In the genomic region with DNA sequence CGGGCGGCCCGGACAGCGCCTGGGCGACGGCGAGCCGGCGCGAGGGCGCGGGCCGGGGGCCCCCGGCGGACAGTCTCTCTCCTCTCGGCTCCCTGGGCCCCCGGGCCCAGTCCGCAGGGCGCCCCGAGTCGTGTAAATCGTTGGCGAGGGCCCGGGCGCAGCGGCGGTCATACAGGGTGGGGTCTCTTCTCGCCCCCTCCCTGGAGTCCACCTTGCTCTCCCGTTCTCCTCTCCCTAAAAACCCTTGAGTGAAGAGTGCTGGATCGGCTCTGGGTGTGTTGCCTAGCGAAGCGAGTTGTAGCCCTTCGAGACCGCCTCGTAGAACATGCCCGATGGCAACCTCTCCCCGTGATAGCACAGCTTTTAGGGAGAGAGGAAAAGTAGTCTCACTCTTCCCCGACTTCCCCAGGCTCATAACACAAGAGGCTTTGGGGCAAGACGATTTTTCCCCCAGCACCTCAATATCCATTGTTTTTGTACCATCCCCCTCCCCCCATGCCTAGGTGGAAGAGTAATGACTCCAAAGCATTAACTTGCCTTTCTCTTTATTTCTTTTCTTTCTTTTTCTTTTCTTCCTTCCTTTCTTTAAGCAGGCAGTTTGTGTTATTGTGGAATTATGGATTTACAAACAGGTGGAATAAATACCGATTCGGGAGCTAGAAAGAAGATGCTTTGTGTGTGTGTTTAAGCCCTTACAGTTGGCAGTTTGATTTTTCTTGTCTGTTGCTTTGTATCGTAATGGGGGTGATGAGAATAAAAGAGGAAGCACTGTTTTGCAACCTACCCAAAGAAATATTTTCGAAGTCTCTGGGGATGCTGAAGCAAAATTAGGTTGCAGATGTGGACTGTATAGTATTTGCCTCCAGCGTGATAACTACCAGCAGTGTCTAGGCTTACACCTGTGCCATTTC, we compare ENCODE assay signal across 8 cellular contexts. TPM values are rescaled to one million over a fixed set of nuclear protein-coding genes. Genes with fewer than 3 reads are reported as not detected.
DNase-seq lines count a peak whose midpoint lies in the region; ATAC-seq, FAIRE-seq and TF ChIP-seq lines count a peak whose summit lies in the region.

No MANE protein-coding gene starts in this region.

- no peaks in the 10 kb centered on the region for H3K27me3 ChIP-seq in endothelial cell of umbilical vein (ENCODE audit: control insufficient read depth in 2 of 2, insufficient read depth in 2 of 2, low read length in 2 of 2)
- H3K27me3 ChIP-seq in mononuclear cell (ENCODE audit: insufficient read depth, low read length), result no peaks in the 10 kb centered on the region
- H3K27me3 ChIP-seq in tibial artery, result no peaks in the 10 kb centered on the region

- peaks cover 36% of the 10 kb centered on the region for H3K79me2 ChIP-seq in endothelial cell of umbilical vein (ENCODE audit: control insufficient read depth, insufficient read depth, low read length)

- peaks cover 20% of the 10 kb centered on the region for H3K4me1 ChIP-seq in endothelial cell of umbilical vein (ENCODE audit: control insufficient read depth, extremely low read depth, insufficient read depth, low read length)
- H3K4me1 ChIP-seq in mononuclear cell (ENCODE audit: insufficient read depth, low read length), result peaks cover 16% of the 10 kb centered on the region
- peaks cover 0 to 53% (median 16%) of the 10 kb centered on the region in 4 donors for H3K4me1 ChIP-seq in tibial artery

- ATAC-seq in HG02642 (IDR thresholded peaks at IDR 0.05; ENCODE audit: poor library complexity, unreplicated experiment), result peak; percentile 23

- peak overlapping the region; percentile 95 for H3K9ac ChIP-seq in endothelial cell of umbilical vein (replicated peaks; ENCODE audit: extremely low read depth, insufficient read depth, low read length)

- H3K4me3 ChIP-seq in GM12875 (ENCODE audit: low read depth, low read length), result peak overlapping the region; percentile 89
- H3K4me3 ChIP-seq in WI38 (ENCODE audit: low read depth, low read length), result peak overlapping the region; percentile 95
- H3K4me3 ChIP-seq in endothelial cell of umbilical vein (replicated peaks in 1 of 3; ENCODE audit: insufficient read depth in 1 of 3, low read depth in 1 of 3, low read length in 3 of 3), result peak overlapping the region; percentile 64 to 94 (median 93)
- H3K4me3 ChIP-seq in mononuclear cell (ENCODE audit: low read length), result peak overlapping the region; percentile 80
- peak overlapping the region; percentile 88 to 90 for H3K4me3 ChIP-seq in tibial artery

- H3K9me3 ChIP-seq in endothelial cell of umbilical vein (replicated peaks; ENCODE audit: control insufficient read depth, insufficient read depth, low read length), result no peaks in the 10 kb centered on the region
- no peaks in the 10 kb centered on the region for H3K9me3 ChIP-seq in mononuclear cell (ENCODE audit: low read depth, low read length)
- no peaks in the 10 kb centered on the region for H3K9me3 ChIP-seq in tibial artery

- H3K4me2 ChIP-seq in endothelial cell of umbilical vein (ENCODE audit: insufficient read depth, low read length), result peak overlapping the region; percentile 80

- no peak for TF ChIP-seq CTCF in GM12875 (IDR thresholded peaks at IDR 0.05; ENCODE audit: borderline replicate concordance, insufficient read depth, low read depth, low read length)
- no peak for TF ChIP-seq CTCF in WI38 (IDR thresholded peaks at IDR 0.05; ENCODE audit: low read depth, low read length)
- no peak for TF ChIP-seq CTCF in endothelial cell of umbilical vein (IDR thresholded peaks at IDR 0.05; ENCODE audit: extremely low read depth in 1 of 2, insufficient read depth in 1 of 2, low read depth in 1 of 2, low read length in 2 of 2)
- TF ChIP-seq CTCF in tibial artery (IDR thresholded peaks at IDR 0.05), result no peak

- dilution Hi-C loops in endothelial cell of umbilical vein (cut with MboI; ENCODE audit: extremely low pct_ligation_motif_present, low sequenced_read_pairs), result no loop called here

- peak overlapping the region; percentile 51 for H2AFZ ChIP-seq in endothelial cell of umbilical vein (ENCODE audit: low read depth, low read length)

- POLR2A ChIA-PET in endothelial cell of umbilical vein (lab: Charles Lee), result no interaction called here

- TSS peak; percentile 42 for BruUV-seq in endothelial cell of umbilical vein (replicated peaks; lab: Mats Ljungman, UMichigan)

- CTCF ChIA-PET in endothelial cell of umbilical vein (lab: Charles Lee), result interaction anchor here (1.0 kb wide), 1 partner anchor 9 kb away, joined by 3 read pairs; no protein-coding TSS in a partner anchor

- intact Hi-C loops in endothelial cell of umbilical vein (cut with micrococcal nuclease), result loop anchor here (1.0 to 5.0 kb wide), 8 partner anchors 49 to 1469 kb away; a partner anchor contains a TSS
- intact Hi-C loops in tibial artery (cut with DNase I; ENCODE audit: low total_unique reads), result loop anchor here (5.0 kb wide), 1 partner anchor 48 kb away; a partner anchor contains a TSS

- H3K9me1 ChIP-seq in endothelial cell of umbilical vein (replicated peaks; ENCODE audit: control insufficient read depth, extremely low read depth, insufficient read depth, low read length), result no peaks in the 10 kb centered on the region

- peak; percentile 62 for FAIRE-seq in endothelial cell of umbilical vein (lab: Jason Lieb, UNC)

- TF ChIP-seq POLR2A in endothelial cell of umbilical vein (IDR thresholded peaks at IDR 0.05; ENCODE audit: low read depth, low read length), result no peak

- peaks cover 6% of the 10 kb centered on the region for H4K20me1 ChIP-seq in endothelial cell of umbilical vein (replicated peaks; ENCODE audit: control insufficient read depth, extremely low read depth, insufficient read depth, low read length)

- H3K36me3 ChIP-seq in endothelial cell of umbilical vein (ENCODE audit: control insufficient read depth in 2 of 2, extremely low read depth in 1 of 2, insufficient read depth in 2 of 2, low read length in 2 of 2), result no peaks in the 10 kb centered on the region
- H3K36me3 ChIP-seq in tibial artery, result no peaks in the 10 kb centered on the region

- H3K27ac ChIP-seq in endothelial cell of umbilical vein (ENCODE audit: insufficient read depth, low read depth, low read length) (peak overlapping the region; percentile 78), tibial artery (peak overlapping the region; percentile 94 to 98)

- DNase-seq in A172 (ENCODE audit: low spot score) (peak; percentile 41), NCI-H1105 (lab: John Stamatoyannopoulos, UW) (peak; percentile 3), endothelial cell of umbilical vein (ENCODE audit: low read depth, low spot score) (peak; percentile 57), tibial artery (peak; percentile 28 to 75)

TF ChIP-seq in endothelial cell of umbilical vein, 7 proteins besides CTCF, POLR2A, EP300 and RAD21:
- TF ChIP-seq JUN (IDR thresholded peaks at IDR 0.05; ENCODE audit: borderline replicate concordance, insufficient read depth, insufficient read length, low read depth) (no peak), FOS (IDR thresholded peaks at IDR 0.05; ENCODE audit: borderline replicate concordance, insufficient read depth, low read length) (no peak), GATA2 (IDR thresholded peaks at IDR 0.05; ENCODE audit: insufficient read depth, insufficient read length, low read depth, low read length) (no peak), EZH2 (IDR thresholded peaks at IDR 0.05; ENCODE audit: borderline replicate concordance, low read depth, low read length, severe bottlenecking) (no peak)

RNA-seq across cellular contexts. Expression of a gene that starts 0.8 kb away (rescaled TPM):
- total RNA-seq in A172 (2014; rRNA removed; shearing (Covaris generic)), result 41.9 and 43.7 TPM in 2 replicates
- 37.1 and 39.1 TPM in 2 replicates for total RNA-seq in endothelial cell of umbilical vein
- polyA plus RNA-seq in endothelial cell of umbilical vein, result 9.2 and 13.0 TPM in 2 replicates
- polyA plus RNA-seq in endothelial cell of umbilical vein (2011; cell fraction: cytosol; rRNA removed), result 13.3 and 14.6 TPM in 2 replicates
- 15.6 and 16.1 TPM in 2 replicates for polyA plus RNA-seq in endothelial cell of umbilical vein (2011; cell fraction: nucleus; rRNA removed)
- 25.1 and 30.8 TPM in 2 replicates for polyA plus RNA-seq in endothelial cell of umbilical vein (2012)
- polyA minus RNA-seq in endothelial cell of umbilical vein, result 23.6 and 25.7 TPM in 2 replicates
- polyA minus RNA-seq in endothelial cell of umbilical vein (2011; cell fraction: cytosol; rRNA and poly(A)+ RNA removed), result 19.7 TPM
- polyA minus RNA-seq in endothelial cell of umbilical vein (2011; cell fraction: nucleus; rRNA and poly(A)+ RNA removed), result 51.7 and 64.2 TPM in 2 replicates
- total RNA-seq in mononuclear cell, result 98.6 TPM

RNA-seq across cellular contexts. Expression of a gene that starts 1.2 kb away (rescaled TPM):
- total RNA-seq in A172 (2014; rRNA removed; shearing (Covaris generic)), result 47.6 and 76.2 TPM in 2 replicates
- 32.8 and 34.9 TPM in 2 replicates for total RNA-seq in endothelial cell of umbilical vein
- polyA plus RNA-seq in endothelial cell of umbilical vein, result 9.9 and 10.0 TPM in 2 replicates
- 18.5 and 19.2 TPM in 2 replicates for polyA plus RNA-seq in endothelial cell of umbilical vein (2011; cell fraction: cytosol; rRNA removed)
- 21.9 TPM in 2 replicates for polyA plus RNA-seq in endothelial cell of umbilical vein (2011; cell fraction: nucleus; rRNA removed)
- polyA plus RNA-seq in endothelial cell of umbilical vein (2012), result 34.6 and 39.2 TPM in 2 replicates
- polyA minus RNA-seq in endothelial cell of umbilical vein, result 4.7 and 12.0 TPM in 2 replicates
- 6.3 TPM for polyA minus RNA-seq in endothelial cell of umbilical vein (2011; cell fraction: cytosol; rRNA and poly(A)+ RNA removed)
- polyA minus RNA-seq in endothelial cell of umbilical vein (2011; cell fraction: nucleus; rRNA and poly(A)+ RNA removed), result 27.5 and 36.5 TPM in 2 replicates
- 33.0 TPM for total RNA-seq in mononuclear cell

RNA-seq across cellular contexts. Expression of a gene that starts 48.5 kb away (rescaled TPM):
- total RNA-seq in A172 (2014; rRNA removed; shearing (Covaris generic)), result 23.2 and 23.3 TPM in 2 replicates
- total RNA-seq in endothelial cell of umbilical vein (46.1 and 47.9 TPM in 2 replicates), mononuclear cell (330 TPM)
- 8.0 and 14.4 TPM in 2 replicates for polyA plus RNA-seq in endothelial cell of umbilical vein
- polyA plus RNA-seq in endothelial cell of umbilical vein (2011; cell fraction: cytosol; rRNA removed), result 22.5 and 25.6 TPM in 2 replicates
- polyA plus RNA-seq in endothelial cell of umbilical vein (2011; cell fraction: nucleus; rRNA removed), result 24.6 and 37.0 TPM in 2 replicates
- 90.2 and 102 TPM in 2 replicates for polyA plus RNA-seq in endothelial cell of umbilical vein (2012)
- polyA minus RNA-seq in endothelial cell of umbilical vein, result 18.2 and 20.4 TPM in 2 replicates
- 38.9 TPM for polyA minus RNA-seq in endothelial cell of umbilical vein (2011; cell fraction: cytosol; rRNA and poly(A)+ RNA removed)
- 34.4 and 40.4 TPM in 2 replicates for polyA minus RNA-seq in endothelial cell of umbilical vein (2011; cell fraction: nucleus; rRNA and poly(A)+ RNA removed)

Comparison
In these comparisons a context has a peak if more than half of its experiments do, and no peak if none do; other contexts are left out.
1. Peak in every context shown above with its lines: DNase-seq, ATAC-seq, H3K4me3 ChIP-seq and H3K27ac ChIP-seq.
2. DNase-seq: peak in every context shown above with its lines; median percentile 57 in endothelial cell of umbilical vein; 52 in tibial artery; 41 in A172; 3 in NCI-H1105.